In the genomic region with DNA sequence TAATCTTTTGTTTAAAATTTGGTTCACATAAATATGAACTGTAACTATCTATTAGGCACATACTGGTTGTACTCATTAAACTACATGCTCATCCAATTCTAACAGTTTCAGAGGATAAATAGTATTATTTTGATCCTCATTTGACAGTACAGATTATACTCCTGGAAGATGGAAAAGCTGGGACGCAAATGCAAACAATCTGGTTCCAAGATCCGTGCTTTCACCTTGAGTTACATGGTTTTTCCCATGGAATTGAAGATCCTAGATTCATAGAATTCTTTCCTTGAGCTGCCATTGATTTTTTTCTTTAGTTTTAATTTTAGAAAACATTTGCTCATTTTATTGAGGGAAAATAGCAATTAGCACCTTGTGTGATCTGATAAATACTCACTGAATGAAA, we compare ENCODE assay signal across 34 cellular contexts.
"Had no signal": no experiment of that assay in that cellular context is flagged by ENCODE, and none has a peak within 500 bp of the region (broad histone marks: within the 10 kb centered on the region; RNA-seq: fewer than 3 reads in every experiment).

No MANE protein-coding gene starts in this region.

- DNase-seq: Karpas-422, Kasumi-1, KG1, MG63, MM.1S, MV-4-11, NCI-H1048, NCI-H1092, NCI-H1092 treated with DMSO at 0.1 percent for 48 hours, NCI-H1105, NCI-H1105 treated with DMSO at 0.1 percent for 48 hours, NCI-H1417, NCI-H1417 treated with DMSO at 0.1 percent for 48 hours, NCI-H1436, NCI-H1436 treated with DMSO at 0.1 percent for 48 hours, NCI-H146, NCI-H1694, NCI-H1694 treated with DMSO at 0.1 percent for 48 hours, NCI-H187, NCI-H187 treated with DMSO at 0.1 percent for 48 hours, NCI-H1930, NCI-H2029, NCI-H2029 treated with DMSO at 0.1 percent for 48 hours, NCI-H2081, NCI-H2081 treated with DMSO at 0.1 percent for 48 hours, NCI-H2107, NCI-H2171, NCI-H2171 treated with DMSO at 0.1 percent for 48 hours, NCI-H2227 treated with DMSO at 0.1 percent for 48 hours, NCI-H226, NCI-H345, NCI-H446, NCI-H446 treated with DMSO at 0.1 percent for 48 hours had no signal

- H3K36me3 ChIP-seq: MG63 had no signal

- H3K4me3 ChIP-seq: MG63 had no signal

- H3K27ac ChIP-seq: KMS-11 had no signal

- H3K4me2 ChIP-seq: KMS-11 had no signal

- H3K9ac ChIP-seq: KMS-11 had no signal

- H3K27me3 ChIP-seq: MG63 had no signal

- H3K9me3 ChIP-seq: MG63 had no signal
